ENCODE assay signal across 2 cellular contexts in genomic region chr12:39272934-39273770, GRCh38.
TF ChIP-seq lines count a peak whose summit lies in the region.

No MANE protein-coding gene starts in this region.

TF ChIP-seq in GM23338, 12 proteins besides CTCF, POLR2A, EP300 and RAD21:
- TF ChIP-seq, protein P1, sequence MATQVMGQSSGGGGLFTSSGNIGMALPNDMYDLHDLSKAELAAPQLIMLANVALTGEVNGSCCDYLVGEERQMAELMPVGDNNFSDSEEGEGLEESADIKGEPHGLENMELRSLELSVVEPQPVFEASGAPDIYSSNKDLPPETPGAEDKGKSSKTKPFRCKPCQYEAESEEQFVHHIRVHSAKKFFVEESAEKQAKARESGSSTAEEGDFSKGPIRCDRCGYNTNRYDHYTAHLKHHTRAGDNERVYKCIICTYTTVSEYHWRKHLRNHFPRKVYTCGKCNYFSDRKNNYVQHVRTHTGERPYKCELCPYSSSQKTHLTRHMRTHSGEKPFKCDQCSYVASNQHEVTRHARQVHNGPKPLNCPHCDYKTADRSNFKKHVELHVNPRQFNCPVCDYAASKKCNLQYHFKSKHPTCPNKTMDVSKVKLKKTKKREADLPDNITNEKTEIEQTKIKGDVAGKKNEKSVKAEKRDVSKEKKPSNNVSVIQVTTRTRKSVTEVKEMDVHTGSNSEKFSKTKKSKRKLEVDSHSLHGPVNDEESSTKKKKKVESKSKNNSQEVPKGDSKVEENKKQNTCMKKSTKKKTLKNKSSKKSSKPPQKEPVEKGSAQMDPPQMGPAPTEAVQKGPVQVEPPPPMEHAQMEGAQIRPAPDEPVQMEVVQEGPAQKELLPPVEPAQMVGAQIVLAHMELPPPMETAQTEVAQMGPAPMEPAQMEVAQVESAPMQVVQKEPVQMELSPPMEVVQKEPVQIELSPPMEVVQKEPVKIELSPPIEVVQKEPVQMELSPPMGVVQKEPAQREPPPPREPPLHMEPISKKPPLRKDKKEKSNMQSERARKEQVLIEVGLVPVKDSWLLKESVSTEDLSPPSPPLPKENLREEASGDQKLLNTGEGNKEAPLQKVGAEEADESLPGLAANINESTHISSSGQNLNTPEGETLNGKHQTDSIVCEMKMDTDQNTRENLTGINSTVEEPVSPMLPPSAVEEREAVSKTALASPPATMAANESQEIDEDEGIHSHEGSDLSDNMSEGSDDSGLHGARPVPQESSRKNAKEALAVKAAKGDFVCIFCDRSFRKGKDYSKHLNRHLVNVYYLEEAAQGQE (IDR thresholded peaks at IDR 0.05; ENCODE audit: unreplicated experiment): no peak
- TF ChIP-seq NANOG (IDR thresholded peaks at IDR 0.05; ENCODE audit: borderline replicate concordance) (no peak), ETS1 (IDR thresholded peaks at IDR 0.05) (no peak), EZH2 (IDR thresholded peaks at IDR 0.05; ENCODE audit: low read depth, unreplicated experiment) (no peak), ZNF114 (CRISPR knock-in tag; IDR thresholded peaks at IDR 0.05) (no peak)
TF ChIP-seq in GM23338: peak in this region for 0.

TF ChIP-seq in GM12878, 131 proteins besides CTCF, POLR2A, EP300 and RAD21:
- no peak for TF ChIP-seq ZNF592 (IDR thresholded peaks at IDR 0.05)
- TF ChIP-seq SMC3 (IDR thresholded peaks at IDR 0.05; ENCODE audit: borderline replicate concordance, low read length): peak; percentile 46; the same call in 1 of the 2 replicates
- peak; percentile 66 for TF ChIP-seq ZNF384 (IDR thresholded peaks at IDR 0.05; ENCODE audit: borderline replicate concordance, low read depth, low read length)
